Comparison of ENCODE assay signal across 16 cellular contexts in genomic region chr5:147751156-147751830, GRCh38. TPM values are rescaled to one million over a fixed set of nuclear protein-coding genes. Genes with fewer than 3 reads are reported as not detected.
A peak's percentile ranks its signal among the peaks of the same experiment; 100 is the strongest.
DNase-seq lines count a peak whose midpoint lies in the region; ATAC-seq and TF ChIP-seq lines count a peak whose summit lies in the region.
"Had no signal": no experiment of that assay in that cellular context is flagged by ENCODE, and none has a peak within 500 bp of the region (broad histone marks: within the 10 kb centered on the region; RNA-seq: fewer than 3 reads in every experiment).

No MANE protein-coding gene starts in this region.

- TF ChIP-seq CTCF in WTC11 (IDR thresholded peaks at IDR 0.05): no peak

- peak overlapping the region; percentile 31 for H3K27ac Mint-ChIP-seq in WTC11
- H3K27ac Mint-ChIP-seq: activated naive CD8-positive, alpha-beta T cell had no signal

- H3K9me3 Mint-ChIP-seq in WTC11: no peaks in the 10 kb centered on the region

- H3K4me3 Mint-ChIP-seq in WTC11: no peak overlapping the region
- H3K4me3 Mint-ChIP-seq: activated naive CD8-positive, alpha-beta T cell had no signal

- peak overlapping the region; percentile 88 for H3K27ac ChIP-seq in temporal lobe (ENCODE audit: low read depth, low read length)
- H3K27ac ChIP-seq: PC-9, upper lobe of left lung had no signal

- ATAC-seq in WTC11 (no peak), HG02623 (IDR thresholded peaks at IDR 0.05; ENCODE audit: unreplicated experiment) (no peak)
- ATAC-seq: left colon had no signal

- POLR2A ChIA-PET in WTC11 (lab: Charles Lee): no interaction called here

- no peaks in the 10 kb centered on the region for H3K36me3 Mint-ChIP-seq in WTC11

- CTCF ChIA-PET in WTC11 (lab: Charles Lee): no interaction called here

- no peaks in the 10 kb centered on the region for H3K27me3 Mint-ChIP-seq in WTC11 (ENCODE audit: low read depth)
- H3K27me3 Mint-ChIP-seq: activated naive CD8-positive, alpha-beta T cell had no signal

- H3K4me1 Mint-ChIP-seq in WTC11: peaks cover 55% of the 10 kb centered on the region

- DNase-seq in NCI-H1436 treated with DMSO at 0.1 percent for 48 hours (lab: John Stamatoyannopoulos, UW) (peak; percentile 34), NCI-H1436 (lab: John Stamatoyannopoulos, UW) (no peak), WTC11 (ENCODE audit: low spot score) (no peak), medulla oblongata (ENCODE audit: extremely low spot score) (peak; percentile 78), NCI-H774 (lab: John Stamatoyannopoulos, UW) (no peak), islet precursor cell (no peak)
- DNase-seq: DND-41; effector CD4-positive, alpha-beta T cell; MG63; NCI-H524 treated with DMSO at 0.1 percent for 48 hours; PC-9; upper lobe of left lung had no signal

TF ChIP-seq in WTC11, 78 proteins besides CTCF, POLR2A, EP300 and RAD21:
- TF ChIP-seq ATF1 (CRISPR knock-in tag; IDR thresholded peaks at IDR 0.05) (no peak), ZBTB21 (CRISPR knock-in tag; IDR thresholded peaks at IDR 0.05; ENCODE audit: borderline replicate concordance) (no peak), MXD4 (CRISPR knock-in tag; IDR thresholded peaks at IDR 0.05; ENCODE audit: borderline replicate concordance) (no peak), STAT6 (CRISPR knock-in tag; conservative IDR thresholded peaks at IDR 0.05; ENCODE audit: low read depth) (no peak), FOXJ3 (CRISPR knock-in tag; IDR thresholded peaks at IDR 0.05; ENCODE audit: borderline replicate concordance) (no peak), SOX15 (CRISPR knock-in tag; IDR thresholded peaks at IDR 0.05) (no peak), ATF2 (CRISPR knock-in tag; IDR thresholded peaks at IDR 0.05; ENCODE audit: borderline replicate concordance, low read depth) (no peak), E2F1 (CRISPR knock-in tag; IDR thresholded peaks at IDR 0.05) (no peak), FOXP4 (CRISPR knock-in tag; IDR thresholded peaks at IDR 0.05) (no peak), ZNF396 (CRISPR knock-in tag; IDR thresholded peaks at IDR 0.05; ENCODE audit: borderline replicate concordance) (no peak), ESRRA (CRISPR knock-in tag; IDR thresholded peaks at IDR 0.05; ENCODE audit: borderline replicate concordance) (no peak), ZNF263 (CRISPR knock-in tag; IDR thresholded peaks at IDR 0.05; ENCODE audit: low read depth) (no peak), TP53 (CRISPR knock-in tag; IDR thresholded peaks at IDR 0.05) (no peak), ZNF416 (CRISPR knock-in tag; IDR thresholded peaks at IDR 0.05) (no peak), TEAD4 (CRISPR knock-in tag; IDR thresholded peaks at IDR 0.05) (no peak), USF2 (CRISPR knock-in tag; IDR thresholded peaks at IDR 0.05) (no peak)
TF ChIP-seq in WTC11: peak in this region for 0.

RNA-seq across cellular contexts. Expression of gene JAKMIP2, which starts 31.2 kb away (rescaled TPM):
- total RNA-seq in WTC11 (2021) (10.9 to 11.9 TPM (median 11.8 TPM) in 3 replicates), temporal lobe (49.7 TPM)
- total RNA-seq: PC-9 had no signal

Comparison
In these comparisons a context has a peak if more than half of its experiments do, and no peak if none do; other contexts are left out.
1. DNase-seq: peak in NCI-H1436 treated with DMSO at 0.1 percent for 48 hours (single experiment) and medulla oblongata (single experiment); none in NCI-H1436 (single experiment), WTC11 (single experiment), NCI-H774 (single experiment) and islet precursor cell (single experiment).